In genomic region chr1:109983380-109984189, GRCh38 we compare ENCODE assay signal across 8 cellular contexts. TPM values are rescaled to one million over a fixed set of nuclear protein-coding genes. Genes with fewer than 3 reads are reported as not detected.
DNase-seq lines count a peak whose midpoint lies in the region; ATAC-seq and TF ChIP-seq lines count a peak whose summit lies in the region.

No MANE protein-coding gene starts in this region.

- intact Hi-C loops in PC-3 (cut with micrococcal nuclease): loop anchor here (1.0 to 5.0 kb wide), 5 partner anchors 51 to 436 kb away; partner anchors contain the start of genes CSF1 and GNAI3

- H3K27me3 ChIP-seq in PC-3 (ENCODE audit: low read length) (no peaks in the 10 kb centered on the region), osteoblast (ENCODE audit: insufficient read depth, low read length) (no peaks in the 10 kb centered on the region)

- ATAC-seq in PC-3 (no peak), GM21825 (IDR thresholded peaks at IDR 0.05; ENCODE audit: unreplicated experiment) (no peak)

- peak overlapping the region; percentile 72 for H2AFZ ChIP-seq in PC-3 (ENCODE audit: low read length)
- H2AFZ ChIP-seq in osteoblast (ENCODE audit: low read length): peak overlapping the region; percentile 84

- H3K9me3 ChIP-seq in PC-3 (ENCODE audit: low read length) (no peaks in the 10 kb centered on the region), osteoblast (ENCODE audit: low read depth, low read length) (no peaks in the 10 kb centered on the region)

- DNase-seq in PC-3: no peak
- peak; percentile 48 for DNase-seq in fibroblast of peridontal ligament (ENCODE audit: extremely low read depth)
- no peak for DNase-seq in osteoblast (ENCODE audit: insufficient read length, low spot score, missing footprints)
- no peak for DNase-seq in cerebellar cortex (ENCODE audit: low spot score)
- DNase-seq in NCI-H1694 treated with DMSO at 0.1 percent for 48 hours (lab: John Stamatoyannopoulos, UW): no peak
- no peak for DNase-seq in hepatic stellate cell (ENCODE audit: low spot score)

- POLR2A ChIA-PET in PC-3 (lab: Charles Lee; ENCODE audit: unreplicated experiment): no interaction called here

- H3K4me1 ChIP-seq in PC-3 (ENCODE audit: insufficient read depth, low read length) (peaks cover 68% of the 10 kb centered on the region), osteoblast (ENCODE audit: insufficient read depth, low read length) (peaks cover 55% of the 10 kb centered on the region)

- no peaks in the 10 kb centered on the region for H3K9me2 ChIP-seq in PC-3 (replicated peaks; ENCODE audit: low read length)

- H3K4me3 ChIP-seq in PC-3 (ENCODE audit: low read length) (no peak overlapping the region), osteoblast (ENCODE audit: insufficient read depth, low read length) (peak overlapping the region; percentile 78)

- peaks cover 29% of the 10 kb centered on the region for H4K20me1 ChIP-seq in PC-3 (ENCODE audit: low read length)
- H4K20me1 ChIP-seq in osteoblast (ENCODE audit: insufficient read depth, low read length): peaks cover 32% of the 10 kb centered on the region

- H3K4me2 ChIP-seq in PC-3 (ENCODE audit: low read length) (peak overlapping the region; percentile 98), osteoblast (ENCODE audit: insufficient read depth, low read length) (peak overlapping the region; percentile 97)

- H3K36me3 ChIP-seq in PC-3 (ENCODE audit: low read depth, low read length) (peaks cover 4% of the 10 kb centered on the region; the same call in 1 of the 2 replicates), osteoblast (ENCODE audit: insufficient read depth, low read length) (no peaks in the 10 kb centered on the region)

- peak overlapping the region; percentile 80; the same call in 1 of the 2 replicates for H3K27ac ChIP-seq in C4-2B
- H3K27ac ChIP-seq in PC-3 (ENCODE audit: low read length): no peak overlapping the region
- H3K27ac ChIP-seq in osteoblast (ENCODE audit: low read depth, low read length): peak overlapping the region; percentile 82

- no peaks in the 10 kb centered on the region for H3F3A ChIP-seq in PC-3 (ENCODE audit: low read length, unreplicated experiment)

- H3K79me2 ChIP-seq in PC-3 (ENCODE audit: low read length): peaks cover 37% of the 10 kb centered on the region
- peaks cover 39% of the 10 kb centered on the region for H3K79me2 ChIP-seq in osteoblast (ENCODE audit: insufficient read depth, low read length)

- TF ChIP-seq CTCF in C4-2B (conservative IDR thresholded peaks at IDR 0.05): no peak
- no peak for TF ChIP-seq CTCF in PC-3 (conservative IDR thresholded peaks at IDR 0.05; ENCODE audit: low read depth, low read length)
- TF ChIP-seq CTCF in osteoblast (IDR thresholded peaks at IDR 0.05; ENCODE audit: extremely low read depth, low read depth, low read length): no peak

- BruUV-seq in PC-3 (replicated peaks; lab: Mats Ljungman, UMichigan): no TSS peak

- H3K9ac ChIP-seq in PC-3 (ENCODE audit: low read length): no peak overlapping the region

- CTCF ChIA-PET in PC-3 (lab: Charles Lee): interaction anchor here (0.5 to 4.2 kb wide), 11 partner anchors 20 to 208 kb away, joined by 3 to 59 read pairs (median 6); no protein-coding TSS in a partner anchor

RNA-seq across cellular contexts. Expression of gene AHCYL1, which starts 1.0 kb away (rescaled TPM):
- total RNA-seq in PC-3 (2014; rRNA removed) (35.8 and 40.9 TPM in 2 replicates), osteoblast (56.8 and 61.0 TPM in 2 replicates)

RNA-seq across cellular contexts. Expression of gene STRIP1, which starts 50.8 kb away (rescaled TPM):
- total RNA-seq in PC-3 (2014; rRNA removed) (41.4 and 44.3 TPM in 2 replicates), osteoblast (51.0 and 51.4 TPM in 2 replicates)
